In genomic region chr16:2977440-2977839, GRCh38 we compare ENCODE assay signal across 12 cellular contexts. TPM values are rescaled to one million over a fixed set of nuclear protein-coding genes. Genes with fewer than 3 reads are reported as not detected.
DNase-seq lines count a peak whose midpoint lies in the region; ATAC-seq and TF ChIP-seq lines count a peak whose summit lies in the region.
"Had no signal": no experiment of that assay in that cellular context is flagged by ENCODE, and none has a peak within 500 bp of the region (broad histone marks: within the 10 kb centered on the region; RNA-seq: fewer than 3 reads in every experiment).

No MANE protein-coding gene starts in this region.

- ATAC-seq in HCT116 (no peak), HG02981 (IDR thresholded peaks at IDR 0.05; ENCODE audit: unreplicated experiment) (no peak), left ventricle myocardium superior (no peak)

- CTCF ChIA-PET in HCT116 (lab: Charles Lee), result no interaction called here

- TF ChIP-seq POLR2A in HCT116 (IDR thresholded peaks at IDR 0.05; ENCODE audit: borderline replicate concordance, extremely low read depth, insufficient read depth, insufficient read length), result no peak
- TF ChIP-seq POLR2A in prostate gland (IDR thresholded peaks at IDR 0.05), result no peak

- no peak overlapping the region for H3K4me2 ChIP-seq in HCT116 (ENCODE audit: low read length)

- POLR2A ChIA-PET in HCT116 (lab: Charles Lee), result interaction anchor here (1.0 kb wide), 1 partner anchor 14 kb away, joined by 3 read pairs; the partner anchor contains the start of gene KREMEN2

- intact Hi-C loops in HCT116 (cut with micrococcal nuclease), result no loop called here
- intact Hi-C loops in prostate gland (cut with DNase I), result no loop called here
- intact Hi-C loops in left ventricle myocardium superior (cut with micrococcal nuclease), result no loop called here

- H3K4me1 ChIP-seq in HCT116 (ENCODE audit: control insufficient read depth in 1 of 2, insufficient read depth in 2 of 2, low read length in 2 of 2) (peaks cover 15 to 29% of the 10 kb centered on the region in 2 experiments), prostate gland (replicated peaks) (peaks cover 30% of the 10 kb centered on the region)

- no peaks in the 10 kb centered on the region for H3K9me2 ChIP-seq in HCT116 (ENCODE audit: insufficient read depth)

- BruUV-seq in HCT116 (replicated peaks; lab: Mats Ljungman, UMichigan), result no TSS peak

- in situ Hi-C loops in GM13976 (cut with MboI; ENCODE audit: low sequenced_read_pairs, unreplicated experiment), result no loop called here

- H3K36me3 ChIP-seq in HCT116 (ENCODE audit: control insufficient read depth in 1 of 2, insufficient read depth in 2 of 2, low read length in 2 of 2) (peaks cover 5 to 40% of the 10 kb centered on the region in 2 experiments; a peak in 3 of 4 replicates), prostate gland (no peaks in the 10 kb centered on the region)

- no peak overlapping the region for H3K4me3 ChIP-seq in HCT116 (replicated peaks in 1 of 2; ENCODE audit: low read depth in 1 of 2, low read length in 2 of 2)
- H3K4me3 ChIP-seq in prostate gland, result no peak overlapping the region

- H3K9me3 ChIP-seq in HCT116 (ENCODE audit: control insufficient read depth in 1 of 2, insufficient read depth in 1 of 2, low read depth in 1 of 2, low read length in 2 of 2), result no peaks in the 10 kb centered on the region
- H3K9me3 ChIP-seq in prostate gland, result no peaks in the 10 kb centered on the region

- no peaks in the 10 kb centered on the region for H3K27me3 ChIP-seq in HCT116 (ENCODE audit: insufficient read depth, low read length)
- no peaks in the 10 kb centered on the region for H3K27me3 ChIP-seq in prostate gland (replicated peaks; ENCODE audit: insufficient read depth)

- H3K79me2 ChIP-seq in HCT116 (ENCODE audit: insufficient read depth, low read length), result peaks cover 60% of the 10 kb centered on the region

- 44% methylated on average over 6 of the region's 6 CpGs for WGBS in prostate gland

- no peak overlapping the region for H3K9ac ChIP-seq in HCT116 (ENCODE audit: low read length)

- H3K27ac ChIP-seq in HCT116 (ENCODE audit: low read depth, low read length) (peak overlapping the region; percentile 36; the same call in 1 of the 2 replicates), prostate gland (peak overlapping the region; percentile 60 to 63)

- H4K20me1 ChIP-seq in HCT116 (ENCODE audit: insufficient read depth), result peaks cover 4% of the 10 kb centered on the region; the same call in 1 of the 2 replicates

- no peak for DNase-seq in HCT116 (ENCODE audit: low read depth, low spot score)
- DNase-seq in NCI-H2107 (lab: John Stamatoyannopoulos, UW), result peak; percentile 53
- peak in 31 of 58 donors; percentile 12 to 76 (median 41) for DNase-seq in anterior cingulate cortex (lab: John Stamatoyannopoulos, UW)
- DNase-seq in prostate gland (ENCODE audit: low spot score), result peak; percentile 79
- DNase-seq in left ventricle myocardium superior, result no peak
- no peak for DNase-seq in GM13976 (ENCODE audit: low spot score)
- DNase-seq: amniotic stem cell; CD4-positive, alpha-beta T cell; GOT3; trophoblast cell had no signal

- TF ChIP-seq CTCF in HCT116 (IDR thresholded peaks at IDR 0.05 in 2 of 3, conservative IDR thresholded peaks at IDR 0.05 in 1 of 3; ENCODE audit: borderline replicate concordance in 1 of 3, insufficient read depth in 1 of 3, low read depth in 2 of 3, low read length in 2 of 3) (no peak), prostate gland (IDR thresholded peaks at IDR 0.05) (no peak), GM13976 (IDR thresholded peaks at IDR 0.05; ENCODE audit: borderline replicate concordance, control extremely low read depth, extremely low read depth, insufficient read depth, missing control alignments) (no peak)

- TF ChIP-seq RAD21 in HCT116 (IDR thresholded peaks at IDR 0.05; ENCODE audit: low read depth), result no peak

- H2AFZ ChIP-seq in HCT116 (ENCODE audit: low read depth, low read length, poor library complexity, severe bottlenecking), result no peak overlapping the region

- RAD21 ChIA-PET in HCT116 (lab: Charles Lee; ENCODE audit: low non-redundant PET in 1 of 2, low total read pairs in 2 of 2, uncharacterized antibody in 2 of 2, unreplicated experiment in 2 of 2), result no interaction called here

TF ChIP-seq in HCT116, 20 proteins besides CTCF, POLR2A, EP300 and RAD21:
- no peak for TF ChIP-seq SP1 (IDR thresholded peaks at IDR 0.05; ENCODE audit: low read depth)
- no peak for TF ChIP-seq ELF1 (IDR thresholded peaks at IDR 0.05; ENCODE audit: borderline replicate concordance, low read depth)
- TF ChIP-seq SRF (IDR thresholded peaks at IDR 0.05; ENCODE audit: low read depth), result no peak
- no peak for TF ChIP-seq EGR1 (IDR thresholded peaks at IDR 0.05; ENCODE audit: low read depth)
- TF ChIP-seq, protein P1, sequence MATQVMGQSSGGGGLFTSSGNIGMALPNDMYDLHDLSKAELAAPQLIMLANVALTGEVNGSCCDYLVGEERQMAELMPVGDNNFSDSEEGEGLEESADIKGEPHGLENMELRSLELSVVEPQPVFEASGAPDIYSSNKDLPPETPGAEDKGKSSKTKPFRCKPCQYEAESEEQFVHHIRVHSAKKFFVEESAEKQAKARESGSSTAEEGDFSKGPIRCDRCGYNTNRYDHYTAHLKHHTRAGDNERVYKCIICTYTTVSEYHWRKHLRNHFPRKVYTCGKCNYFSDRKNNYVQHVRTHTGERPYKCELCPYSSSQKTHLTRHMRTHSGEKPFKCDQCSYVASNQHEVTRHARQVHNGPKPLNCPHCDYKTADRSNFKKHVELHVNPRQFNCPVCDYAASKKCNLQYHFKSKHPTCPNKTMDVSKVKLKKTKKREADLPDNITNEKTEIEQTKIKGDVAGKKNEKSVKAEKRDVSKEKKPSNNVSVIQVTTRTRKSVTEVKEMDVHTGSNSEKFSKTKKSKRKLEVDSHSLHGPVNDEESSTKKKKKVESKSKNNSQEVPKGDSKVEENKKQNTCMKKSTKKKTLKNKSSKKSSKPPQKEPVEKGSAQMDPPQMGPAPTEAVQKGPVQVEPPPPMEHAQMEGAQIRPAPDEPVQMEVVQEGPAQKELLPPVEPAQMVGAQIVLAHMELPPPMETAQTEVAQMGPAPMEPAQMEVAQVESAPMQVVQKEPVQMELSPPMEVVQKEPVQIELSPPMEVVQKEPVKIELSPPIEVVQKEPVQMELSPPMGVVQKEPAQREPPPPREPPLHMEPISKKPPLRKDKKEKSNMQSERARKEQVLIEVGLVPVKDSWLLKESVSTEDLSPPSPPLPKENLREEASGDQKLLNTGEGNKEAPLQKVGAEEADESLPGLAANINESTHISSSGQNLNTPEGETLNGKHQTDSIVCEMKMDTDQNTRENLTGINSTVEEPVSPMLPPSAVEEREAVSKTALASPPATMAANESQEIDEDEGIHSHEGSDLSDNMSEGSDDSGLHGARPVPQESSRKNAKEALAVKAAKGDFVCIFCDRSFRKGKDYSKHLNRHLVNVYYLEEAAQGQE (IDR thresholded peaks at IDR 0.05; ENCODE audit: low read depth), result no peak
- TF ChIP-seq CEBPB (IDR thresholded peaks at IDR 0.05; ENCODE audit: low read depth), result no peak
- no peak for TF ChIP-seq JUND (IDR thresholded peaks at IDR 0.05)
- no peak for TF ChIP-seq ATF3 (IDR thresholded peaks at IDR 0.05)
- TF ChIP-seq, protein P2, sequence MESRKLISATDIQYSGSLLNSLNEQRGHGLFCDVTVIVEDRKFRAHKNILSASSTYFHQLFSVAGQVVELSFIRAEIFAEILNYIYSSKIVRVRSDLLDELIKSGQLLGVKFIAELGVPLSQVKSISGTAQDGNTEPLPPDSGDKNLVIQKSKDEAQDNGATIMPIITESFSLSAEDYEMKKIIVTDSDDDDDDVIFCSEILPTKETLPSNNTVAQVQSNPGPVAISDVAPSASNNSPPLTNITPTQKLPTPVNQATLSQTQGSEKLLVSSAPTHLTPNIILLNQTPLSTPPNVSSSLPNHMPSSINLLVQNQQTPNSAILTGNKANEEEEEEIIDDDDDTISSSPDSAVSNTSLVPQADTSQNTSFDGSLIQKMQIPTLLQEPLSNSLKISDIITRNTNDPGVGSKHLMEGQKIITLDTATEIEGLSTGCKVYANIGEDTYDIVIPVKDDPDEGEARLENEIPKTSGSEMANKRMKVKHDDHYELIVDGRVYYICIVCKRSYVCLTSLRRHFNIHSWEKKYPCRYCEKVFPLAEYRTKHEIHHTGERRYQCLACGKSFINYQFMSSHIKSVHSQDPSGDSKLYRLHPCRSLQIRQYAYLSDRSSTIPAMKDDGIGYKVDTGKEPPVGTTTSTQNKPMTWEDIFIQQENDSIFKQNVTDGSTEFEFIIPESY (IDR thresholded peaks at IDR 0.05; ENCODE audit: extremely low read depth, insufficient replicate concordance, low read length), result no peak
- no peak for TF ChIP-seq ZNF274 (IDR thresholded peaks at IDR 0.05; ENCODE audit: low read depth, low read length)
TF ChIP-seq in HCT116: peak in this region for 0.

RNA-seq across cellular contexts. Expression of gene PKMYT1, which starts 2.8 kb away (rescaled TPM):
- total RNA-seq in HCT116 (2021; ENCODE audit: unreplicated experiment) (104 TPM), prostate gland (10 to 100 TPM in 1 of 2 donors, 1 to 10 TPM in 1; 4.1 to 25.5 TPM), left ventricle myocardium superior (0.55 TPM)
- 59.4 and 70.5 TPM in 2 replicates for polyA plus RNA-seq in HCT116 (2012)

RNA-seq across cellular contexts. Expression of gene PAQR4, which starts 8.3 kb away (rescaled TPM):
- 45.6 TPM for total RNA-seq in HCT116 (2021; ENCODE audit: unreplicated experiment)
- 24.8 and 27.4 TPM in 2 replicates for polyA plus RNA-seq in HCT116 (2012)
- total RNA-seq in prostate gland, result 10 to 100 TPM in 1 of 2 donors, 1 to 10 TPM in 1; 9.1 to 25.1 TPM
- 7.9 TPM for total RNA-seq in left ventricle myocardium superior

RNA-seq across cellular contexts. Expression of gene KREMEN2, which starts 13.4 kb away (rescaled TPM):
- total RNA-seq in HCT116 (2021; ENCODE audit: unreplicated experiment) (14.1 TPM), prostate gland (1 to 10 TPM; 1.4 to 4.0 TPM), left ventricle myocardium superior (not detected)
- 5.7 and 6.9 TPM in 2 replicates for polyA plus RNA-seq in HCT116 (2012)
- total RNA-seq: CD4-positive, alpha-beta T cell had no signal

RNA-seq across cellular contexts. Expression of gene CLDN9, which starts 35.3 kb away (rescaled TPM):
- total RNA-seq in HCT116 (2021; ENCODE audit: unreplicated experiment) (0.76 TPM), prostate gland (under 1 TPM in 1 of 2 donors, not detected in 1; 0.91 TPM), left ventricle myocardium superior (1.2 TPM)
- polyA plus RNA-seq in HCT116 (2012), result 0.96 and 1.4 TPM in 2 replicates
- total RNA-seq: CD4-positive, alpha-beta T cell had no signal

RNA-seq across cellular contexts. Expression of gene CLDN6, which starts 40.5 kb away (rescaled TPM):
- 0.49 TPM for total RNA-seq in HCT116 (2021; ENCODE audit: unreplicated experiment)
- polyA plus RNA-seq in HCT116 (2012), result 0.11 and 0.21 TPM in 2 replicates
- under 1 TPM in 1 of 2 donors, not detected in 1; 0.14 TPM for total RNA-seq in prostate gland
- total RNA-seq in left ventricle myocardium superior, result not detected
- total RNA-seq: CD4-positive, alpha-beta T cell; myocyte had no signal

Comparison
In these comparisons a context has a peak if more than half of its experiments do, and no peak if none do; other contexts are left out.
1. DNase-seq: peak in NCI-H2107 (single experiment), anterior cingulate cortex (31 of 58) and prostate gland (single experiment); none in HCT116 (single experiment), left ventricle myocardium superior (single experiment) and GM13976 (single experiment).